Comparison of ENCODE assay signal across 23 cellular contexts in genomic region chrX:114097866-114098265, GRCh38.
"Had no signal": no experiment of that assay in that cellular context is flagged by ENCODE, and none has a peak within 500 bp of the region (broad histone marks: within the 10 kb centered on the region; RNA-seq: fewer than 3 reads in every experiment).

No MANE protein-coding gene starts in this region.

- H3K9me3 ChIP-seq: MG63, SJSA1, SK-N-SH had no signal

- H3K4me3 ChIP-seq: MG63, SJSA1 had no signal

- DNase-seq: IMR-90, MG63, NCI-H1092, NCI-H1105 treated with DMSO at 0.1 percent for 48 hours, NCI-H1436, NCI-H187, NCI-H2029, NCI-H2081 treated with DMSO at 0.1 percent for 48 hours, NCI-H2171, NCI-H2227 treated with DMSO at 0.1 percent for 48 hours, NCI-H510A, NCI-H524 treated with DMSO at 0.1 percent for 48 hours, NCI-H69, NCI-H774, Right ventricle myocardium superior, RPMI8226, SIG-M5, SK-N-SH, SW 1271, T-cell had no signal

- H3K9ac ChIP-seq: SK-N-SH had no signal

- H3K36me3 ChIP-seq: MG63, SJSA1 had no signal

- H3K27me3 ChIP-seq: MG63, SJSA1 had no signal

- H3K27ac ChIP-seq: SJSA1 had no signal

- H3K4me2 ChIP-seq: SK-N-SH had no signal

- FAIRE-seq: HepG2, RCC 7860 had no signal

- ATAC-seq: HepG2, T-cell had no signal

- H3K4me1 ChIP-seq: SJSA1 had no signal
